In the genomic region with DNA sequence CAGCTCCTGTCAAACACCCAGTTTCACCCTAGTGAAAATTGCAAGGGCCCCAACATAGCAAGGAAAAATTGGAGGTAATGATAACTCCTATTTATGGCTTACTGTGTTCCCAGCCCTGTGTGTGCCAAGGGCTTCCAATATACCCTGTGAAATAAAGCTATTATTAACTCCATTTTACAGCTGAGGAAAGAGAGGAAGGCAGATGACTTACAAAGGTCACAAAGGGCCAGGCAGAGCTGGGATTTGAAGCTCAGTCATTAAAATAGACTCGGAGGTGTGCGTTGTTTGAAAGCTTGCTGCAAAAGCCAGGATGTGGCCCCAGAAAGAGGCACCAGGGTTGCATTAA, we compare ENCODE assay signal across 13 cellular contexts. TPM values are rescaled to one million over a fixed set of nuclear protein-coding genes. Genes with fewer than 3 reads are reported as not detected.
A peak's percentile ranks its signal among the peaks of the same experiment; 100 is the strongest.
DNase-seq lines count a peak whose midpoint lies in the region; ATAC-seq and TF ChIP-seq lines count a peak whose summit lies in the region.
"Had no signal": no experiment of that assay in that cellular context is flagged by ENCODE, and none has a peak within 500 bp of the region (broad histone marks: within the 10 kb centered on the region; RNA-seq: fewer than 3 reads in every experiment).

No MANE protein-coding gene starts in this region.

- no peak overlapping the region for H3K23ac ChIP-seq in mesenchymal stem cell (ENCODE audit: low read length in 2 of 2)

- no peak overlapping the region for H3K9ac ChIP-seq in mammary epithelial cell (ENCODE audit: insufficient read depth, low read length)
- peak overlapping the region; percentile 15 for H3K9ac ChIP-seq in mesenchymal stem cell (ENCODE audit: low read length)

- no peaks in the 10 kb centered on the region for H3K36me3 Mint-ChIP-seq in activated naive CD4-positive, alpha-beta T cell treated with anti-CD3 and anti-CD28 coated beads, Interleukin-2, amount 50 U/mL, for 72 hours
- peaks cover 40% of the 10 kb centered on the region for H3K36me3 Mint-ChIP-seq in stimulated activated effector memory CD8-positive, alpha-beta T cell treated with anti-CD3 and anti-CD28 coated beads, Interleukin-12 subunit alpha, Interleukin-12 subunit beta, amount 100 ng/mL, for 72 hours

- H3K4me1 Mint-ChIP-seq in stimulated activated effector memory CD8-positive, alpha-beta T cell treated with anti-CD3 and anti-CD28 coated beads, Interleukin-12 subunit alpha, Interleukin-12 subunit beta, amount 100 ng/mL, for 72 hours = peaks cover 19% of the 10 kb centered on the region

- no peak for ATAC-seq in activated naive CD4-positive, alpha-beta T cell treated with anti-CD3 and anti-CD28 coated beads, Interleukin-2, amount 50 U/mL, for 72 hours
- ATAC-seq in stimulated activated effector memory CD8-positive, alpha-beta T cell treated with anti-CD3 and anti-CD28 coated beads, Interleukin-12 subunit alpha, Interleukin-12 subunit beta, amount 100 ng/mL, for 72 hours = no peak

- H3K9me3 ChIP-seq in mammary epithelial cell (replicated peaks; ENCODE audit: insufficient read depth, low read length) (no peaks in the 10 kb centered on the region), mesenchymal stem cell (ENCODE audit: control insufficient read depth, low read length) (no peaks in the 10 kb centered on the region)
- H3K9me3 ChIP-seq: A549, Caco-2 had no signal

- no peak overlapping the region for H2AFZ ChIP-seq in mammary epithelial cell (ENCODE audit: low read depth, low read length)
- H2AFZ ChIP-seq in mesenchymal stem cell (ENCODE audit: low read depth, low read length) = no peak overlapping the region

- H2BK5ac ChIP-seq in mesenchymal stem cell (ENCODE audit: low read depth, low read length, poor library complexity, severe bottlenecking) = no peak overlapping the region

- no peak for DNase-seq in activated naive CD4-positive, alpha-beta T cell treated with anti-CD3 and anti-CD28 coated beads, Interleukin-2, amount 50 U/mL, for 72 hours (ENCODE audit: low spot score in 2 of 2)
- no peak for DNase-seq in activated naive CD4-positive, alpha-beta T cell treated with Interleukin-2 at 50 U/mL for 16 hours
- no peak for DNase-seq in mammary epithelial cell
- DNase-seq in mesenchymal stem cell = no peak
- DNase-seq in stimulated activated effector memory CD8-positive, alpha-beta T cell treated with anti-CD3 and anti-CD28 coated beads, Interleukin-12 subunit alpha, Interleukin-12 subunit beta, amount 100 ng/mL, for 72 hours (ENCODE audit: low spot score in 2 of 2) = no peak
- no peak for DNase-seq in DMS153 (lab: John Stamatoyannopoulos, UW)
- DNase-seq in dermis blood vessel endothelial cell = no peak
- DNase-seq in occipital lobe (lab: John Stamatoyannopoulos, UW) = no peak
- DNase-seq: NCI-H2171 had no signal

- no peak overlapping the region for H2AK5ac ChIP-seq in mesenchymal stem cell (ENCODE audit: low read length, severe bottlenecking)

- no peak overlapping the region for H3K4me3 ChIP-seq in mammary epithelial cell (replicated peaks in 1 of 3; ENCODE audit: insufficient read depth in 1 of 3, low read depth in 2 of 3, low read length in 3 of 3)
- H3K4me3 ChIP-seq in mesenchymal stem cell (ENCODE audit: insufficient read depth in 1 of 2, low read depth in 1 of 2, low read length in 2 of 2) = no peak overlapping the region
- H3K4me3 ChIP-seq: A549 had no signal

- WGBS in mammary epithelial cell (ENCODE audit: low coverage, missing lambda C conversion rate) = 100% methylated on average over 2 of the region's 2 CpGs
- 69% methylated on average over 2 of the region's 2 CpGs for WGBS in mesenchymal stem cell

- dilution Hi-C loops in mammary epithelial cell (cut with HindIII; ENCODE audit: low sequenced_read_pairs) = no loop called here

- H3K4me3 Mint-ChIP-seq in stimulated activated effector memory CD8-positive, alpha-beta T cell treated with anti-CD3 and anti-CD28 coated beads, Interleukin-12 subunit alpha, Interleukin-12 subunit beta, amount 100 ng/mL, for 72 hours = no peak overlapping the region
- H3K4me3 Mint-ChIP-seq: H9 had no signal

- H3K27ac ChIP-seq in mammary epithelial cell (ENCODE audit: insufficient read depth, low read depth, low read length) (peak overlapping the region; percentile 32), mesenchymal stem cell (ENCODE audit: low read length, poor library complexity, severe bottlenecking) (no peak overlapping the region)
- H3K27ac ChIP-seq: A549, C4-2B had no signal

- in situ Hi-C loops in mammary epithelial cell (cut with MboI; ENCODE audit: low sequenced_read_pairs in 2 of 2) = no loop called here

- no peak overlapping the region for H2BK15ac ChIP-seq in mesenchymal stem cell (ENCODE audit: low read depth, poor library complexity, severe bottlenecking)

- H4K20me1 ChIP-seq in mammary epithelial cell (ENCODE audit: insufficient read depth, low read length) = no peaks in the 10 kb centered on the region

- H3K14ac ChIP-seq in mesenchymal stem cell (ENCODE audit: low read length in 2 of 2) = no peak overlapping the region

- H3K27me3 ChIP-seq in mammary epithelial cell (ENCODE audit: insufficient read depth, low read length) = no peaks in the 10 kb centered on the region
- no peaks in the 10 kb centered on the region for H3K27me3 ChIP-seq in mesenchymal stem cell (ENCODE audit: control insufficient read depth in 1 of 2, insufficient read depth in 1 of 2, low read length in 2 of 2)

- no peak overlapping the region for H4K91ac ChIP-seq in mesenchymal stem cell (ENCODE audit: low read length)

- H3K79me1 ChIP-seq in mesenchymal stem cell (replicated peaks; ENCODE audit: low read length, poor library complexity, severe bottlenecking) = peaks cover 7% of the 10 kb centered on the region

- CTCF ChIA-PET in mammary epithelial cell (lab: Charles Lee; ENCODE audit: low non-redundant PET) = interaction anchor here (0.6 to 0.7 kb wide), 2 partner anchors 119 to 210 kb away, joined by 3 read pairs; no protein-coding TSS in a partner anchor

- peaks cover 22% of the 10 kb centered on the region for H3K4me1 ChIP-seq in mammary epithelial cell (ENCODE audit: insufficient read depth, low read length)
- peaks cover 17% of the 10 kb centered on the region for H3K4me1 ChIP-seq in mesenchymal stem cell (ENCODE audit: control insufficient read depth, insufficient read depth, low read depth, low read length)
- H3K4me1 ChIP-seq: Caco-2 had no signal

- no peak overlapping the region for H3K4ac ChIP-seq in mesenchymal stem cell (ENCODE audit: low read depth in 1 of 2, low read length in 2 of 2)

- intact Hi-C loops in mammary epithelial cell (cut with micrococcal nuclease) = loop anchor here (1.0 to 2.0 kb wide), 3 partner anchors 127 to 210 kb away; no protein-coding TSS in a partner anchor

- H3K36me3 ChIP-seq in mammary epithelial cell (ENCODE audit: insufficient read depth, low read length) (peaks cover 17% of the 10 kb centered on the region), mesenchymal stem cell (ENCODE audit: control insufficient read depth in 1 of 2, insufficient read depth in 2 of 2, low read depth in 1 of 2, low read length in 2 of 2) (peaks cover 20 to 35% of the 10 kb centered on the region in 2 experiments)

- no peak for TF ChIP-seq CTCF in mammary epithelial cell (conservative IDR thresholded peaks at IDR 0.05 in 1 of 2, IDR thresholded peaks at IDR 0.05 in 1 of 2; ENCODE audit: extremely low read depth in 1 of 2, insufficient read depth in 1 of 2, low read depth in 1 of 2, low read length in 2 of 2)

- H2BK120ac ChIP-seq in mesenchymal stem cell (ENCODE audit: low read depth, low read length) = no peak overlapping the region

- no peak overlapping the region for H3K4me2 ChIP-seq in mammary epithelial cell (ENCODE audit: insufficient read depth, low read depth, low read length)
- H3K4me2 ChIP-seq in mesenchymal stem cell (ENCODE audit: low read length, poor library complexity, severe bottlenecking) = no peak overlapping the region
- H3K4me2 ChIP-seq: A549 had no signal

- no peak overlapping the region for H3K18ac ChIP-seq in mesenchymal stem cell (ENCODE audit: low read depth in 1 of 2, low read length in 2 of 2)

- no peaks in the 10 kb centered on the region for H3K9me3 Mint-ChIP-seq in activated naive CD4-positive, alpha-beta T cell treated with anti-CD3 and anti-CD28 coated beads, Interleukin-2, amount 50 U/mL, for 72 hours
- H3K9me3 Mint-ChIP-seq in stimulated activated effector memory CD8-positive, alpha-beta T cell treated with anti-CD3 and anti-CD28 coated beads, Interleukin-12 subunit alpha, Interleukin-12 subunit beta, amount 100 ng/mL, for 72 hours = no peaks in the 10 kb centered on the region
- H3K9me3 Mint-ChIP-seq: H9 had no signal

- no peak overlapping the region for H2BK12ac ChIP-seq in mesenchymal stem cell (ENCODE audit: low read length in 2 of 2)

- H3K79me2 ChIP-seq in mammary epithelial cell (ENCODE audit: insufficient read depth, low read length) = peaks cover 8% of the 10 kb centered on the region

- peak overlapping the region; percentile 14 to 65 for H3K27ac Mint-ChIP-seq in activated naive CD4-positive, alpha-beta T cell treated with anti-CD3 and anti-CD28 coated beads, Interleukin-2, amount 50 U/mL, for 72 hours
- peak overlapping the region; percentile 73 for H3K27ac Mint-ChIP-seq in stimulated activated effector memory CD8-positive, alpha-beta T cell treated with anti-CD3 and anti-CD28 coated beads, Interleukin-12 subunit alpha, Interleukin-12 subunit beta, amount 100 ng/mL, for 72 hours
- H3K27ac Mint-ChIP-seq: H9 had no signal

- H4K8ac ChIP-seq in mesenchymal stem cell (ENCODE audit: low read length) = no peak overlapping the region

- no TSS peak for BruUV-seq in mammary epithelial cell (replicated peaks; lab: Mats Ljungman, UMichigan)

RNA-seq across cellular contexts. Expression of gene SDC3, which starts 20.2 kb away (rescaled TPM):
- 1 to 10 TPM in 1 of 2 donors, not detected in 1; 1.7 TPM for total RNA-seq in activated naive CD4-positive, alpha-beta T cell treated with anti-CD3 and anti-CD28 coated beads, Interleukin-2, amount 50 U/mL, for 72 hours
- 10 to 100 TPM; 23.4 to 63.2 TPM for total RNA-seq in mammary epithelial cell
- 6.1 TPM for polyA plus RNA-seq in mammary epithelial cell
- 16.8 TPM for polyA minus RNA-seq in mammary epithelial cell
- 102 TPM for polyA plus RNA-seq in mesenchymal stem cell (2013, experiment 1 of 2)
- polyA plus RNA-seq in mesenchymal stem cell (2013, experiment 2 of 2) = 102 TPM
- total RNA-seq in dermis blood vessel endothelial cell = 22.0 and 55.3 TPM in 2 replicates
- 66.1 TPM for total RNA-seq in occipital lobe
